Comparison of ENCODE assay signal across 9 cellular contexts in the genomic region with DNA sequence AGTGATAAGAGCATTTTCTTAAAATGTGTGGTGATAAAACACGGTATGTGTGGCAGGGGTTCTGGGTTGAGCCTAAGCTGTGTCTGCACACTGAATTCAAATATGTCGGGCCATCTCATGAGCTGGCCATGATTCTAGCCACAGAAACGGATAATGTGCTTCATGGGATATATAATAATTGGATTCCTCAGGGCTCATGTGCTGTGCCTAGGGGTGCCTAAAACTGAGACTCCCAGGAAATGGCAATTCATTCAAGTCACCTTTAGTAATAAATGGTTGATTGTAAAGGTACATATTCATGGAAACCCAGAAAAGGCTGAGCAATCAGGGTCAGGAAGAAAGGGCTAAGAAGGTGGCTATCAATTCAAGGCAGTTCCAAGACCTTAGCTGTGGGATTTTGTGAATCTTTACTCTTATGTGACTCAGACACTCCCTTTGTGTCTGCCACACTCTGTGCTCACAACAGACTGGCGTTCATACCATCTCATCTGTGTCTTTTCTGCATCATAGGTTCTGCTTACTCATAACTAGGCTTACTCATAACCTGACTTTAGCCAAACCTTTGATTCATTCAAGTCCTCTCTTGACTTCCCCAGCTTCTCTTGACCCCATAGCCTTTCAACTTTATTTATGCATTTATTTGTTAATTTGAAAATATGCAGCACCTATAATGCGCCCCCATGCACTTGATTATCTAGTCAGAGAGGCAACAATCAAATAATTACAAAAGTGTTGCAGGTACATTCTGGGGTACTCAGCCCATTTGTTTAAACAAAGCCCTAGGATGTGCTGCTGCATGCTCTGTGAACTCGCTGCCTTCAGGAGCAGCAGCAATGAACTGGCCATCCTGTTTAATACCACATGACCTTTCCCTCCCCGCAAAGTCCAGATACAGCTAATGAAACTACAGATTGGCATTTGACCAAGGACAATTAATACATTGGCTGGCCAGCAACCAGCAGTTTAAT. TPM values are rescaled to one million over a fixed set of nuclear protein-coding genes. Genes with fewer than 3 reads are reported as not detected.
DNase-seq lines count a peak whose midpoint lies in the region; ATAC-seq and TF ChIP-seq lines count a peak whose summit lies in the region.
"Had no signal": no experiment of that assay in that cellular context is flagged by ENCODE, and none has a peak within 500 bp of the region (broad histone marks: within the 10 kb centered on the region; RNA-seq: fewer than 3 reads in every experiment).

No MANE protein-coding gene starts in this region.

- no peak overlapping the region for H2BK15ac ChIP-seq in neuronal stem cell (ENCODE audit: low read length)

- no peaks in the 10 kb centered on the region for H3K79me2 ChIP-seq in PC-3 (ENCODE audit: low read length)

- no peak overlapping the region for H4K8ac ChIP-seq in neuronal stem cell (ENCODE audit: low read depth, low read length)

- WGBS in aorta, 2 donors = 80 to 85% methylated on average over 7 of the region's 7 CpGs
- WGBS in neuronal stem cell (ENCODE audit: extremely low coverage in 2 of 2, insufficient read length in 2 of 2, insufficient replicate concordance in 1 of 2), 2 donors = no CpG with 5 or more reads among the region's 7 CpGs

- no peaks in the 10 kb centered on the region for H4K20me1 ChIP-seq in PC-3 (ENCODE audit: low read length)
- H4K20me1 ChIP-seq: BLaER1 had no signal

- peaks cover 4% of the 10 kb centered on the region for H3F3A ChIP-seq in PC-3 (ENCODE audit: low read length, unreplicated experiment)

- no peak overlapping the region for H2AFZ ChIP-seq in PC-3 (ENCODE audit: low read length)
- H2AFZ ChIP-seq in neuronal stem cell (ENCODE audit: low read length) = no peak overlapping the region

- H3K4ac ChIP-seq in neuronal stem cell (ENCODE audit: low read length) = no peak overlapping the region

- H3K4me3 ChIP-seq in PC-3 (ENCODE audit: low read length) (no peak overlapping the region), aorta (ENCODE audit: low read length in 2 of 2) (no peak overlapping the region), neuronal stem cell (ENCODE audit: low read length in 2 of 2) (no peak overlapping the region)
- H3K4me3 ChIP-seq: BLaER1 had no signal

- H2BK120ac ChIP-seq in neuronal stem cell (ENCODE audit: low read depth, low read length) = no peak overlapping the region

- H3K23ac ChIP-seq in neuronal stem cell (ENCODE audit: low read depth, low read length, poor library complexity) = no peak overlapping the region

- CTCF ChIA-PET in PC-3 (lab: Charles Lee) = interaction anchor here (0.5 to 1.9 kb wide), 3 partner anchors 16 to 86 kb away, joined by 5 to 16 read pairs (median 8); no protein-coding TSS in a partner anchor

- H3K79me1 ChIP-seq in neuronal stem cell (ENCODE audit: low read depth, low read length) = no peaks in the 10 kb centered on the region

- H3K4me2 ChIP-seq in PC-3 (ENCODE audit: low read length) = peak overlapping the region; percentile 61
- H3K4me2 ChIP-seq in neuronal stem cell (ENCODE audit: insufficient read depth, low read length, poor library complexity, severe bottlenecking) = no peak overlapping the region
- H3K4me2 ChIP-seq: BLaER1 had no signal

- H3K27me3 ChIP-seq in PC-3 (ENCODE audit: low read length) (no peaks in the 10 kb centered on the region), aorta (ENCODE audit: control insufficient read depth in 1 of 2, insufficient read depth in 2 of 2, low read length in 1 of 2) (no peaks in the 10 kb centered on the region), neuronal stem cell (ENCODE audit: control insufficient read depth in 3 of 3, insufficient read depth in 3 of 3, low read depth in 1 of 3, low read length in 3 of 3) (no peaks in the 10 kb centered on the region)
- H3K27me3 ChIP-seq: BLaER1 had no signal

- H3K36me3 ChIP-seq in PC-3 (ENCODE audit: low read depth, low read length) (no peaks in the 10 kb centered on the region), aorta (ENCODE audit: control insufficient read depth in 1 of 2, insufficient read depth in 2 of 2, low read length in 1 of 2) (peaks cover 0 to 2% of the 10 kb centered on the region in 2 donors), neuronal stem cell (replicated peaks in 1 of 2; ENCODE audit: control insufficient read depth in 2 of 2, insufficient read depth in 2 of 2, low read length in 2 of 2) (no peaks in the 10 kb centered on the region)
- H3K36me3 ChIP-seq: BLaER1 had no signal

- no peak overlapping the region for H2AK5ac ChIP-seq in neuronal stem cell (ENCODE audit: low read depth, low read length)

- H2BK5ac ChIP-seq in neuronal stem cell (ENCODE audit: low read length) = no peak overlapping the region

- TF ChIP-seq CTCF in PC-3 (conservative IDR thresholded peaks at IDR 0.05; ENCODE audit: low read depth, low read length) = no peak

- POLR2A ChIA-PET in PC-3 (lab: Charles Lee; ENCODE audit: unreplicated experiment) = interaction anchor here (0.5 to 0.8 kb wide), 2 partner anchors 17 to 470 kb away, joined by 3 to 5 read pairs; no protein-coding TSS in a partner anchor

- H4K91ac ChIP-seq in neuronal stem cell (ENCODE audit: low read depth, low read length, poor library complexity) = no peak overlapping the region

- H3K4me1 ChIP-seq in PC-3 (ENCODE audit: insufficient read depth, low read length) (peaks cover 19% of the 10 kb centered on the region), aorta (ENCODE audit: control insufficient read depth in 1 of 2, insufficient read depth in 2 of 2, low read length in 2 of 2) (peaks cover 0 to 1% of the 10 kb centered on the region in 2 donors), neuronal stem cell (ENCODE audit: control insufficient read depth in 2 of 2, insufficient read depth in 1 of 2, low read depth in 1 of 2, low read length in 2 of 2) (no peaks in the 10 kb centered on the region)
- H3K4me1 ChIP-seq: BLaER1 had no signal

- H3K14ac ChIP-seq in neuronal stem cell (ENCODE audit: low read length) = no peak overlapping the region

- H3K9me2 ChIP-seq in PC-3 (replicated peaks; ENCODE audit: low read length) = no peaks in the 10 kb centered on the region

- ATAC-seq in HG02571 (IDR thresholded peaks at IDR 0.05; ENCODE audit: unreplicated experiment) = peak; percentile 95
- ATAC-seq in PC-3 = peak; percentile 100
- ATAC-seq in aorta (ENCODE audit: low FRiP score) = no peak

- H3K9ac ChIP-seq in PC-3 (ENCODE audit: low read length) (peak overlapping the region; percentile 44), neuronal stem cell (ENCODE audit: low read depth, low read length, poor library complexity) (no peak overlapping the region)
- H3K9ac ChIP-seq: BLaER1 had no signal

- BruUV-seq in PC-3 (replicated peaks; lab: Mats Ljungman, UMichigan) = no TSS peak

- H2BK12ac ChIP-seq in neuronal stem cell (ENCODE audit: low read length) = no peak overlapping the region

- no peak overlapping the region for H3K18ac ChIP-seq in neuronal stem cell (ENCODE audit: low read length)

- DNase-seq in SIG-M5 treated with dmso at 0.1 percent for 504 hours (lab: John Stamatoyannopoulos, UW; ENCODE audit: unreplicated experiment) = peak; percentile 28
- no peak for DNase-seq in SIG-M5 (lab: John Stamatoyannopoulos, UW)
- peak; percentile 97 for DNase-seq in PC-3
- DNase-seq in hepatic stellate cell (ENCODE audit: low spot score) = peak; percentile 36
- no peak for DNase-seq in activated gamma-delta T cell treated with Interleukin-2 at 50 U/mL for 16 hours
- no peak for DNase-seq in aorta
- DNase-seq in neuronal stem cell (ENCODE audit: low spot score) = no peak

- H3K9me3 ChIP-seq in PC-3 (ENCODE audit: low read length) (no peaks in the 10 kb centered on the region), aorta (ENCODE audit: control insufficient read depth, low read length) (no peaks in the 10 kb centered on the region), neuronal stem cell (replicated peaks in 1 of 2; ENCODE audit: control insufficient read depth in 2 of 2, insufficient read depth in 1 of 2, low read depth in 1 of 2, low read length in 2 of 2) (no peaks in the 10 kb centered on the region)
- H3K9me3 ChIP-seq: BLaER1 had no signal

- peak overlapping the region; percentile 93 for H3K27ac ChIP-seq in PC-3 (ENCODE audit: low read length)
- peak overlapping the region in 1 of 2 donors; percentile 59 for H3K27ac ChIP-seq in aorta (ENCODE audit: low read depth in 1 of 2, low read length in 2 of 2)
- H3K27ac ChIP-seq in neuronal stem cell (replicated peaks; ENCODE audit: low read length) = no peak overlapping the region
- H3K27ac ChIP-seq: BLaER1 had no signal

- intact Hi-C loops in PC-3 (cut with micrococcal nuclease) (loop anchor here (1.0 to 2.0 kb wide), 2 partner anchors 13 to 27 kb away; no protein-coding TSS in a partner anchor), aorta (cut with DNase I) (no loop called here)

RNA-seq across cellular contexts. Expression of gene MED13, which starts 28.4 kb away (rescaled TPM):
- total RNA-seq in PC-3 (2014; rRNA removed) (26.0 and 36.8 TPM in 2 replicates), aorta (10 to 100 TPM; 80.1 to 80.4 TPM)
- polyA plus RNA-seq in aorta = 10 to 100 TPM in 1 of 2 donors, 1 to 10 TPM in 1; 4.8 to 14.8 TPM
- 16.1 TPM for polyA plus RNA-seq in neuronal stem cell (2013, experiment 1 of 2)
- polyA plus RNA-seq in neuronal stem cell (2013, experiment 2 of 2) = 16.3 TPM

Comparison
In these comparisons a context has a peak if more than half of its experiments do, and no peak if none do; other contexts are left out.
1. DNase-seq: peak in SIG-M5 treated with dmso at 0.1 percent for 504 hours (single experiment), PC-3 (single experiment) and hepatic stellate cell (single experiment); none in SIG-M5 (single experiment), activated gamma-delta T cell treated with Interleukin-2 at 50 U/mL for 16 hours (single experiment), aorta (0 of 2) and neuronal stem cell (single experiment).